In genomic region chr10:126425051-126425450, GRCh38 we compare ENCODE assay signal across 26 cellular contexts.
"Had no signal": no experiment of that assay in that cellular context is flagged by ENCODE, and none has a peak within 500 bp of the region (broad histone marks: within the 10 kb centered on the region; RNA-seq: fewer than 3 reads in every experiment).

No MANE protein-coding gene starts in this region.

- H3K27ac ChIP-seq: left ventricle myocardium inferior, parathyroid adenoma, psoas muscle, right atrium auricular region, right lobe of liver, tibial nerve, upper lobe of right lung had no signal

- H2AFZ ChIP-seq: parathyroid adenoma had no signal

- H3K27me3 ChIP-seq: right atrium auricular region, right lobe of liver, tibial nerve, upper lobe of right lung had no signal

- H3K27ac Mint-ChIP-seq: immature natural killer cell; mesothelial cell of epicardium; naive B cell; nephron; stimulated activated memory B cell treated with anti-CD40 and anti-IgM and Interleukin-4, amounts not matched to agents 10 μg/mL and 1 μg/mL and 100 μg/mL, for 72 hours; stimulated activated naive CD8-positive, alpha-beta T cell treated with anti-CD3 and anti-CD28 coated beads, Interleukin-15, amount 100 ng/mL, for 72 hours had no signal

- H3K4me1 Mint-ChIP-seq: mesothelial cell of epicardium; naive B cell; stimulated activated memory B cell treated with anti-CD40 and anti-IgM and Interleukin-4, amounts not matched to agents 10 μg/mL and 1 μg/mL and 100 μg/mL, for 72 hours; stimulated activated naive CD8-positive, alpha-beta T cell treated with anti-CD3 and anti-CD28 coated beads, Interleukin-15, amount 100 ng/mL, for 72 hours had no signal

- H3K36me3 Mint-ChIP-seq: stimulated activated memory B cell treated with anti-CD40 and anti-IgM and Interleukin-4, amounts not matched to agents 10 μg/mL and 1 μg/mL and 100 μg/mL, for 72 hours had no signal

- H3K4me1 ChIP-seq: left ventricle myocardium inferior, parathyroid adenoma, psoas muscle, right atrium auricular region, right lobe of liver, tibial nerve, upper lobe of right lung had no signal

- H3K36me3 ChIP-seq: left ventricle myocardium inferior, right atrium auricular region, right lobe of liver, tibial nerve, upper lobe of right lung had no signal

- H3K79me2 ChIP-seq: parathyroid adenoma had no signal

- H3K27me3 Mint-ChIP-seq: stimulated activated memory B cell treated with anti-CD40 and anti-IgM and Interleukin-4, amounts not matched to agents 10 μg/mL and 1 μg/mL and 100 μg/mL, for 72 hours; stimulated activated naive CD8-positive, alpha-beta T cell treated with anti-CD3 and anti-CD28 coated beads, Interleukin-15, amount 100 ng/mL, for 72 hours had no signal

- ATAC-seq: psoas muscle; stimulated activated memory B cell treated with anti-CD40 and anti-IgM and Interleukin-4, amounts not matched to agents 10 μg/mL and 1 μg/mL and 100 μg/mL, for 72 hours; stimulated activated naive CD8-positive, alpha-beta T cell treated with anti-CD3 and anti-CD28 coated beads, Interleukin-15, amount 100 ng/mL, for 72 hours; upper lobe of right lung had no signal

- H3K4me2 ChIP-seq: smooth muscle cell had no signal

- H3K4me3 ChIP-seq: lung, psoas muscle, right atrium auricular region, right lobe of liver, smooth muscle cell, tibial nerve, upper lobe of right lung had no signal

- DNase-seq: hypothalamus; immature natural killer cell; kidney; left ventricle myocardium inferior; mesendoderm; naive B cell; nucleus accumbens; psoas muscle; right lobe of liver; stimulated activated CD4-positive, alpha-beta T cell treated with anti-CD3 and anti-CD28 coated beads, Interleukin-1b, Interleukin-23, amount 100 ng/mL, for 48 hours; stimulated activated CD4-positive, alpha-beta T cell treated with anti-CD3 and anti-CD28 coated beads, Interleukin-2, amount 100 ng/mL, for 48 hours; stimulated activated CD4-positive, alpha-beta T cell treated with anti-CD3 and anti-CD28 coated beads, Interleukin-4, amount 100 ng/mL, for 4 hours; stimulated activated CD8-positive, alpha-beta memory T cell treated with anti-CD3 and anti-CD28 coated beads, Interleukin-4, amount 100 ng/mL, for 48 hours; stimulated activated naive CD4-positive, alpha-beta T cell treated with Interleukin-2 at 50 U/mL for 16 hours; stimulated activated naive CD8-positive, alpha-beta T cell treated with anti-CD3 and anti-CD28 coated beads, Interleukin-15, amount 100 ng/mL, for 72 hours; substantia nigra; upper lobe of right lung had no signal

- H3K4me3 Mint-ChIP-seq: mesothelial cell of epicardium; nephron; neural crest cell; stimulated activated memory B cell treated with anti-CD40 and anti-IgM and Interleukin-4, amounts not matched to agents 10 μg/mL and 1 μg/mL and 100 μg/mL, for 72 hours; stimulated activated naive CD8-positive, alpha-beta T cell treated with anti-CD3 and anti-CD28 coated beads, Interleukin-15, amount 100 ng/mL, for 72 hours had no signal

- H3K9ac ChIP-seq: parathyroid adenoma had no signal
